ENCODE assay signal across 9 cellular contexts in genomic region chr2:9191044-9191481, GRCh38. TPM values are rescaled to one million over a fixed set of nuclear protein-coding genes. Genes with fewer than 3 reads are reported as not detected.
DNase-seq lines count a peak whose midpoint lies in the region; ATAC-seq and TF ChIP-seq lines count a peak whose summit lies in the region.
"Had no signal": no experiment of that assay in that cellular context is flagged by ENCODE, and none has a peak within 500 bp of the region (broad histone marks: within the 10 kb centered on the region; RNA-seq: fewer than 3 reads in every experiment).

No MANE protein-coding gene starts in this region.

- POLR2A ChIA-PET in HEK293 (lab: Yijun Ruan, JAX), result no interaction called here

- H3K27ac ChIP-seq in HEK293 (ENCODE audit: extremely low read depth, low read depth, low read length) (no peak overlapping the region), stomach (peak overlapping the region; percentile 51 to 83 (median 74))
- H3K27ac ChIP-seq: neutrophil had no signal

- no peaks in the 10 kb centered on the region for H3K27me3 ChIP-seq in stomach
- H3K27me3 ChIP-seq: neutrophil had no signal

- ATAC-seq in GM21390 (IDR thresholded peaks at IDR 0.05; ENCODE audit: unreplicated experiment) (no peak), HG02884 (IDR thresholded peaks at IDR 0.05; ENCODE audit: unreplicated experiment) (no peak)

- no peak for TF ChIP-seq POLR2A in stomach (IDR thresholded peaks at IDR 0.05)

- WGBS in stomach, 5 donors, result 18 to 36% (median 24%) methylated on average over 8 to 9 of the region's 9 CpGs

- H3K9me3 ChIP-seq in HEK293 (ENCODE audit: control insufficient read depth, insufficient read depth, low read depth, low read length), result no peaks in the 10 kb centered on the region
- H3K9me3 ChIP-seq in stomach, result no peaks in the 10 kb centered on the region
- H3K9me3 ChIP-seq: neutrophil had no signal

- intact Hi-C loops in stomach (cut with DNase I; ENCODE audit: low total_unique reads), result no loop called here

- DNase-seq in brain pericyte (ENCODE audit: low read depth, low spot score) (peak; percentile 65), kidney glomerular epithelial cell (lab: John Stamatoyannopoulos, UW) (peak; percentile 18), stomach (peak; percentile 68), activated T-cell treated with anti-CD3 and anti-CD28 coated beads for 4 hours (no peak)
- DNase-seq in stimulated activated CD4-positive, alpha-beta T cell treated with anti-CD3 and anti-CD28 coated beads, Interleukin-1b, Interleukin-23, amount 100 ng/mL, for 48 hours, result no peak

- CTCF ChIA-PET in HEK293 (lab: Yijun Ruan, JAX), result interaction anchor here (0.6 kb wide), 1 partner anchor 183 kb away, joined by 3 read pairs; no protein-coding TSS in a partner anchor

- H3K4me1 ChIP-seq in HEK293 (ENCODE audit: control insufficient read depth, insufficient read depth, low read length), result no peaks in the 10 kb centered on the region; the same call in 1 of the 2 replicates
- peaks cover 7 to 36% (median 16%) of the 10 kb centered on the region in 4 donors for H3K4me1 ChIP-seq in stomach

- H3K4me3 ChIP-seq in HEK293 (ENCODE audit: low read depth, low read length) (no peak overlapping the region), stomach (no peak overlapping the region)

- peak; percentile 27 for TF ChIP-seq EP300 in stomach (IDR thresholded peaks at IDR 0.05)

- H3K36me3 ChIP-seq in HEK293 (ENCODE audit: control insufficient read depth in 2 of 2, insufficient read depth in 1 of 2, low read length in 2 of 2) (no peaks in the 10 kb centered on the region), stomach (no peaks in the 10 kb centered on the region)
- H3K36me3 ChIP-seq: neutrophil had no signal

- TF ChIP-seq CTCF in HEK293 (tag by site-specific recombination; IDR thresholded peaks at IDR 0.05), result no peak
- no peak for TF ChIP-seq CTCF in stomach (IDR thresholded peaks at IDR 0.05)

TF ChIP-seq in HEK293, 187 proteins besides CTCF, POLR2A, EP300 and RAD21:
- TF ChIP-seq ZNF600 (tag by site-specific recombination; IDR thresholded peaks at IDR 0.05) (peak; percentile 32; the same call in 1 of the 2 replicates), ZNF449 (tag by site-specific recombination; IDR thresholded peaks at IDR 0.05) (peak; percentile 100), ZNF560 (tag by site-specific recombination; IDR thresholded peaks at IDR 0.05; ENCODE audit: borderline replicate concordance) (no peak), ZNF354C (tag by site-specific recombination; IDR thresholded peaks at IDR 0.05; ENCODE audit: borderline replicate concordance, low read depth) (no peak)
TF ChIP-seq in HEK293: peak in this region for 2.

RNA-seq across cellular contexts. Expression of gene ASAP2, which starts 15.5 kb away (rescaled TPM):
- 10 to 100 TPM; 32.1 to 55.4 (median 37.1) TPM for total RNA-seq in stomach
- 10 to 100 TPM in 1 of 3 donors, 1 to 10 TPM in 2; 9.7 to 25.1 (median 9.8) TPM for polyA plus RNA-seq in stomach

Comparison
In these comparisons a context has a peak if more than half of its experiments do, and no peak if none do; other contexts are left out.
1. DNase-seq: peak in brain pericyte (single experiment), kidney glomerular epithelial cell (single experiment) and stomach (single experiment); none in stimulated activated CD4-positive, alpha-beta T cell treated with anti-CD3 and anti-CD28 coated beads, Interleukin-1b, Interleukin-23, amount 100 ng/mL, for 48 hours (single experiment) and activated T-cell treated with anti-CD3 and anti-CD28 coated beads for 4 hours (single experiment).